ENCODE assay signal across 35 cellular contexts in genomic region chr6:136125585-136125984, GRCh38.
"Had no signal": no experiment of that assay in that cellular context is flagged by ENCODE, and none has a peak within 500 bp of the region (broad histone marks: within the 10 kb centered on the region; RNA-seq: fewer than 3 reads in every experiment).

No MANE protein-coding gene starts in this region.

- DNase-seq: Karpas-422, Kasumi-1, KG1, MG63, MM.1S, MV-4-11, NCI-H1048, NCI-H1092, NCI-H1092 treated with DMSO at 0.1 percent for 48 hours, NCI-H1105, NCI-H1105 treated with DMSO at 0.1 percent for 48 hours, NCI-H1417, NCI-H1417 treated with DMSO at 0.1 percent for 48 hours, NCI-H1436, NCI-H1436 treated with DMSO at 0.1 percent for 48 hours, NCI-H146, NCI-H1694, NCI-H1694 treated with DMSO at 0.1 percent for 48 hours, NCI-H187, NCI-H187 treated with DMSO at 0.1 percent for 48 hours, NCI-H1930, NCI-H2029, NCI-H2029 treated with DMSO at 0.1 percent for 48 hours, NCI-H2081, NCI-H2081 treated with DMSO at 0.1 percent for 48 hours, NCI-H2107, NCI-H2171, NCI-H2171 treated with DMSO at 0.1 percent for 48 hours, NCI-H2227 treated with DMSO at 0.1 percent for 48 hours, NCI-H226, NCI-H345, NCI-H446, NCI-H446 treated with DMSO at 0.1 percent for 48 hours, NCI-H510A had no signal

- H3K4me3 ChIP-seq: MG63 had no signal

- H3K27me3 ChIP-seq: MG63 had no signal

- H3K36me3 ChIP-seq: MG63 had no signal

- H3K27ac ChIP-seq: KMS-11 had no signal

- H3K9me3 ChIP-seq: MG63 had no signal
